29 cellular contexts compared by ENCODE assay signal in the genomic region with DNA sequence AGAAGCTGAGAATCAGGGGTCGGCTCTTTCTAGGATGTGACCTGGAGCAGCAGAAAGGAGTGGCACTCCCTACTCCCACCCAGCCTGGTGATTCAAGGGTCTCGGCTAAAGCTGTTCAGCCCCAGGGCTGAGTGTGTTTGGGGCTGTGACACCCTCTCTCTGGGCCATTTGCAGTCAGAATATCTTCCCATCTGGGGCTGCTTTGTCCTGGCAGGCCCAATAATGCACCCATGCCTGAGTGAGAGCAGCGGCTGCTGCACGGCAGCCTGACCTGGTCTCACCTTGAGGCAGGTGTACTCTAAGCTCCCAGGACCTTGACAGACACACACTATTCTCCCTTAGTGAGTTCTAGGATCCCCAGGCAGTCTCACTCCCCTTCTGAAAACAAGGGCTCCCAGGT. TPM values are rescaled to one million over a fixed set of nuclear protein-coding genes. Genes with fewer than 3 reads are reported as not detected.
"Had no signal": no experiment of that assay in that cellular context is flagged by ENCODE, and none has a peak within 500 bp of the region (broad histone marks: within the 10 kb centered on the region; RNA-seq: fewer than 3 reads in every experiment).

No MANE protein-coding gene starts in this region.

- H3K9ac ChIP-seq: parathyroid adenoma had no signal

- H3K27me3 ChIP-seq: ascending aorta, brain microvascular endothelial cell, colonic mucosa, right lobe of liver had no signal

- H3K4me3 Mint-ChIP-seq: activated CD4-positive, alpha-beta T cell treated with anti-CD3 and anti-CD28 coated beads, Interleukin-2, amount 10 ng/mL, durations not matched to agents 7 days and 5 days; activated naive CD8-positive, alpha-beta T cell; activated T-cell treated with anti-CD3 and anti-CD28 coated beads, Interleukin-2, amount 50 U/mL, for 4 hours; central memory CD8-positive, alpha-beta T cell; natural killer cell treated with Interleukin-12 subunit alpha and Interleukin-12 subunit beta and Interleukin-15 and Interleukin-18, amount 100 ng/mL, for 72 hours; T-cell; T-helper 2 cell treated with Interferon-gamma antibody and Interleukin-4, amounts not matched to agents 5 μg/mL and 100 μg/mL, for 36 hours had no signal

- H3K27ac Mint-ChIP-seq: activated CD4-positive, alpha-beta T cell treated with anti-CD3 and anti-CD28 coated beads, Interleukin-2, amount 10 ng/mL, durations not matched to agents 7 days and 5 days; activated naive CD8-positive, alpha-beta T cell; activated T-helper 2 cell treated with anti-CD3 and anti-CD28 coated beads, Interferon-gamma antibody, Interleukin-2, Interleukin-4, amounts not matched to agents 10 μg/mL and 5 μg/mL and 100 μg/mL, durations not matched to agents 14 hours and 24 hours and 36 hours; natural killer cell treated with Interleukin-12 subunit alpha and Interleukin-12 subunit beta and Interleukin-15 and Interleukin-18, amount 100 ng/mL, for 72 hours; T-cell; T-helper 2 cell treated with Interferon-gamma antibody and Interleukin-4, amounts not matched to agents 5 μg/mL and 100 μg/mL, for 36 hours had no signal

- H3K4me3 ChIP-seq: adrenal gland, ascending aorta, colonic mucosa, heart right ventricle, left ventricle myocardium inferior, right lobe of liver, thoracic aorta, upper lobe of right lung had no signal

- H3K4me1 Mint-ChIP-seq: activated CD4-positive, alpha-beta T cell treated with anti-CD3 and anti-CD28 coated beads, Interleukin-2, amount 10 ng/mL, durations not matched to agents 7 days and 5 days; central memory CD8-positive, alpha-beta T cell; T-cell had no signal

- H3K4me1 ChIP-seq: adrenal gland, ascending aorta, colonic mucosa, left ventricle myocardium inferior, parathyroid adenoma, right lobe of liver, upper lobe of right lung had no signal

- H3K27ac ChIP-seq: adrenal gland, ascending aorta, brain microvascular endothelial cell, colonic mucosa, heart right ventricle, left ventricle myocardium inferior, parathyroid adenoma, right lobe of liver, thoracic aorta, upper lobe of right lung, VCaP had no signal

- H3K36me3 ChIP-seq: adrenal gland, ascending aorta, brain microvascular endothelial cell, colonic mucosa, heart right ventricle, left ventricle myocardium inferior, right lobe of liver, thoracic aorta, upper lobe of right lung had no signal

- H3K9me3 ChIP-seq: adrenal gland, ascending aorta, colonic mucosa, left ventricle myocardium inferior, right lobe of liver, thoracic aorta, upper lobe of right lung had no signal

- H3K9me3 Mint-ChIP-seq: activated CD4-positive, alpha-beta T cell treated with anti-CD3 and anti-CD28 coated beads, Interleukin-2, amount 10 ng/mL, durations not matched to agents 7 days and 5 days; activated T-cell treated with anti-CD3 and anti-CD28 coated beads, Interleukin-2, amount 50 U/mL, for 4 hours; activated T-helper 2 cell treated with anti-CD3 and anti-CD28 coated beads, Interferon-gamma antibody, Interleukin-2, Interleukin-4, amounts not matched to agents 10 μg/mL and 5 μg/mL and 100 μg/mL, durations not matched to agents 14 hours and 24 hours and 36 hours; central memory CD8-positive, alpha-beta T cell; natural killer cell treated with Interleukin-12 subunit alpha and Interleukin-12 subunit beta and Interleukin-15 and Interleukin-18, amount 100 ng/mL, for 72 hours; T-cell; T-helper 2 cell treated with Interferon-gamma antibody and Interleukin-4, amounts not matched to agents 5 μg/mL and 100 μg/mL, for 36 hours had no signal

- DNase-seq: activated CD4-positive, alpha-beta T cell treated with anti-CD3 and anti-CD28 coated beads, Interleukin-2, amount 10 ng/mL, durations not matched to agents 7 days and 5 days; activated CD8-positive, alpha-beta memory T cell treated with anti-CD3 and anti-CD28 coated beads, Interleukin-2, amount 50 U/mL, for 48 hours; activated naive CD4-positive, alpha-beta T cell; activated T-cell treated with anti-CD3 and anti-CD28 coated beads, Interleukin-2, amount 50 U/mL, for 4 hours; adrenal gland; brain microvascular endothelial cell; colonic mucosa; foreskin fibroblast; heart right ventricle; kidney glomerular epithelial cell; left ventricle myocardium inferior; mammary epithelial cell; nucleus accumbens; right lobe of liver; small intestine; stimulated activated CD4-positive, alpha-beta T cell treated with anti-CD3 and anti-CD28 coated beads, Interleukin-15, amount 100 ng/mL, for 24 hours; stimulated activated naive CD4-positive, alpha-beta T cell; upper lobe of right lung had no signal

- H2AFZ ChIP-seq: parathyroid adenoma had no signal

- H3K36me3 Mint-ChIP-seq: activated naive CD8-positive, alpha-beta T cell; natural killer cell treated with Interleukin-12 subunit alpha and Interleukin-12 subunit beta and Interleukin-15 and Interleukin-18, amount 100 ng/mL, for 72 hours; T-cell had no signal

RNA-seq across cellular contexts. Expression of gene AJAP1, which starts 52.4 kb away (rescaled TPM):
- total RNA-seq: activated CD4-positive, alpha-beta T cell treated with anti-CD3 and anti-CD28 coated beads, Interleukin-2, amount 10 ng/mL, durations not matched to agents 7 days and 5 days; activated T-helper 2 cell treated with anti-CD3 and anti-CD28 coated beads, Interferon-gamma antibody, Interleukin-2, Interleukin-4, amounts not matched to agents 10 μg/mL and 5 μg/mL and 100 μg/mL, durations not matched to agents 14 hours and 24 hours and 36 hours; fibroblast of lung; natural killer cell treated with Interleukin-12 subunit alpha and Interleukin-12 subunit beta and Interleukin-15 and Interleukin-18, amount 100 ng/mL, for 72 hours had no signal
